In the genomic region with DNA sequence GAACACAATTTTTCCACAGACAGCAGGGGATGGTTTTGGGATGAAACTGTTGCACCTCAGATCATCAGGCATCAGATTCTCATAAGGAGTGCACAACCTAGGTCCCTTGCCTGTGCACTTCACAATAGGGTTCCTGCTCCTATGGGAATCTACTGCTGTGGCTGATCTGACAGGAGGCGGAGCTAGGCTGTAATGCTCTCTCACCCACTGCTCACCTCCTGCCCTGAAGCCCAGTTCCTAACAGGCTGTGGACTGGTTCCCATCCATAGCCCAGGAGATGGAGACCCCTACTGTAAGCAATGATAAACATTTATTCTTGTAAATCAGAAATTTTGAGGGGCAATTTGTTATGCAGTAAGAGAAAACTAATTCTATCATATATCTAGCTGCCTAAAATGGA, we compare ENCODE assay signal across 26 cellular contexts.
"Had no signal": no experiment of that assay in that cellular context is flagged by ENCODE, and none has a peak within 500 bp of the region (broad histone marks: within the 10 kb centered on the region; RNA-seq: fewer than 3 reads in every experiment).

No MANE protein-coding gene starts in this region.

- FAIRE-seq: astrocyte, endothelial cell of umbilical vein had no signal

- H3K4me3 ChIP-seq: gastroesophageal sphincter, left lung, lower lobe of right lung, mucosa of descending colon, right lobe of liver, tibial nerve had no signal

- DNase-seq: activated CD4-positive, alpha-beta memory T cell treated with anti-CD3 and anti-CD28 coated beads for 36 hours; activated CD4-positive, alpha-beta T cell treated with anti-CD3 and anti-CD28 coated beads, Interleukin-2, amount 10 ng/mL, durations not matched to agents 24 days and 14 days; activated CD8-positive, alpha-beta memory T cell treated with anti-CD3 and anti-CD28 coated beads, Interleukin-2, amount 50 U/mL, for 48 hours; activated gamma-delta T cell treated with Interleukin-2 at 50 U/mL for 16 hours; activated naive CD4-positive, alpha-beta T cell treated with anti-CD3 and anti-CD28 coated beads, Interleukin-2, amount 50 U/mL, for 16 hours; activated T-cell treated with anti-CD3 and anti-CD28 coated beads, Interleukin-2, amount 50 U/mL, for 24 hours; amniotic stem cell; brain microvascular endothelial cell; cortex of kidney; effector memory CD8-positive, alpha-beta T cell; hippocampal formation; left lung; lower lobe of right lung; mesenchymal stem cell; mucosa of descending colon; posterior cingulate gyrus; right lobe of liver; stimulated activated CD4-positive, alpha-beta T cell treated with anti-CD3 and anti-CD28 coated beads, Interleukin-2, amount 100 ng/mL, for 48 hours; stimulated activated naive CD4-positive, alpha-beta T cell treated with Interleukin-2 at 50 U/mL for 16 hours had no signal

- H3K9me3 ChIP-seq: gastroesophageal sphincter, left lung, lower lobe of right lung, right lobe of liver had no signal

- H3K4me1 ChIP-seq: gastroesophageal sphincter, left lung, lower lobe of right lung, right lobe of liver, tibial nerve had no signal

- H3K27me3 ChIP-seq: brain microvascular endothelial cell, gastroesophageal sphincter, left lung, right lobe of liver, tibial nerve had no signal

- H3K27ac ChIP-seq: brain microvascular endothelial cell, gastroesophageal sphincter, left lung, lower lobe of right lung, right lobe of liver, tibial nerve had no signal

- H3K36me3 ChIP-seq: brain microvascular endothelial cell, gastroesophageal sphincter, left lung, lower lobe of right lung, right lobe of liver, tibial nerve had no signal

- ATAC-seq: activated CD4-positive, CD25-positive, alpha-beta regulatory T cell treated with anti-CD3 and anti-CD28 coated beads, Interleukin-2, amount 50 U/mL, for 24 hours; activated T-helper 17 cell treated with anti-CD3 and anti-CD28 coated beads, Interleukin-2, amount 50 U/mL, for 72 hours; effector memory CD8-positive, alpha-beta T cell; gastroesophageal sphincter; left lung; lower lobe of right lung; mucosa of descending colon; natural killer cell treated with Interleukin-12 subunit alpha and Interleukin-12 subunit beta and Interleukin-15 and Interleukin-18, amount 100 ng/mL, for 72 hours; right lobe of liver had no signal
